Comparison of ENCODE assay signal across 11 cellular contexts in the genomic region with DNA sequence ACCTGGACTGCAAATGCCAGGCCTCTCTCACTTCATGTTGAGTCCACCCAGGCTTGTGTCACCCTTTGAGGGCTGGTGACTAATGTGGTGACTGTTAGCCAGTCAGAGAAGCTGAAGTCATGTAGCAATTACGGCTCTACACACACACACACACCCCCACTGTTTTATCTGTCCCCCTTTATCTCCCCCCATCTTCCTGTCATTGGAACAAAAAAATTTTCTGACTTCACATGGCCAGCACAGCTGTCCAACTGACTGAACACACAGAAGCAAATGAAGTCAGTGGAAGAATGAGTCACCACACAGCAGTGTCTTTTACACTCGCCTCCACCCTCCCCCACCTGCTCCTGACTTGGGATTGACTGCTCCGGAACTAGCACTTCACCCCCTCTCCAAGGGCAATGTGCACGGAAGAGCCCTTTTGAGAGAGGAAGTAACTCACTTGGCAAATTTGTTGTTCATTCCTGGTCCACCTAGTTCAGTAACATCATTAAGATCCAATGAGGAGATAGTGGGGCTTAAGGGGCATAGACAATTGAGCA.
DNase-seq lines count a peak whose midpoint lies in the region; ATAC-seq and TF ChIP-seq lines count a peak whose summit lies in the region.
"Had no signal": no experiment of that assay in that cellular context is flagged by ENCODE, and none has a peak within 500 bp of the region (broad histone marks: within the 10 kb centered on the region; RNA-seq: fewer than 3 reads in every experiment).

No MANE protein-coding gene starts in this region.

- peak; percentile 81 for DNase-seq in H4 (ENCODE audit: low spot score)
- peak; percentile 63 for DNase-seq in NOMO-1 treated with DMSO at 0.1 percent for 48 hours (lab: John Stamatoyannopoulos, UW; ENCODE audit: unreplicated experiment)
- DNase-seq in epithelial cell of proximal tubule (ENCODE audit: low read depth) = peak; percentile 63
- DNase-seq in osteocyte (ENCODE audit: extremely low spot score, unreplicated experiment) = no peak
- DNase-seq in stimulated activated naive CD8-positive, alpha-beta T cell treated with anti-CD3 and anti-CD28 coated beads, Interleukin-15, amount 100 ng/mL, for 72 hours = no peak
- no peak for DNase-seq in GM13977 (ENCODE audit: low spot score)
- no peak for DNase-seq in COR-L47 (lab: John Stamatoyannopoulos, UW)
- DNase-seq: NCI-H2081 had no signal

- TF ChIP-seq CTCF in epithelial cell of proximal tubule (conservative IDR thresholded peaks at IDR 0.05; ENCODE audit: low read depth, low read length) (no peak), osteocyte (IDR thresholded peaks at IDR 0.05) (no peak), GM13977 (IDR thresholded peaks at IDR 0.05; ENCODE audit: extremely low read depth, insufficient read depth, missing control alignments) (no peak)

- no peaks in the 10 kb centered on the region for H3K9me3 Mint-ChIP-seq in osteocyte (ENCODE audit: unreplicated experiment)
- no peaks in the 10 kb centered on the region for H3K9me3 Mint-ChIP-seq in stimulated activated naive CD8-positive, alpha-beta T cell treated with anti-CD3 and anti-CD28 coated beads, Interleukin-15, amount 100 ng/mL, for 72 hours
- H3K9me3 Mint-ChIP-seq: activated naive CD4-positive, alpha-beta T cell treated with anti-CD3 and anti-CD28 coated beads, Interleukin-2, amount 50 U/mL, for 72 hours; stimulated activated naive CD8-positive, alpha-beta T cell treated with anti-CD3 and anti-CD28 coated beads, Interleukin-15, Interleukin-2, amounts not matched to agents 100 ng/mL and 50 ng/mL, for 24 hours had no signal

- H3K4me3 Mint-ChIP-seq in osteocyte (ENCODE audit: unreplicated experiment) = no peak overlapping the region
- H3K4me3 Mint-ChIP-seq in stimulated activated naive CD8-positive, alpha-beta T cell treated with anti-CD3 and anti-CD28 coated beads, Interleukin-15, amount 100 ng/mL, for 72 hours = no peak overlapping the region
- H3K4me3 Mint-ChIP-seq: stimulated activated naive CD8-positive, alpha-beta T cell treated with anti-CD3 and anti-CD28 coated beads, Interleukin-15, Interleukin-2, amounts not matched to agents 100 ng/mL and 50 ng/mL, for 24 hours had no signal

- no peaks in the 10 kb centered on the region for H3K27me3 Mint-ChIP-seq in osteocyte (ENCODE audit: unreplicated experiment)
- peaks cover 29% of the 10 kb centered on the region for H3K27me3 Mint-ChIP-seq in stimulated activated naive CD8-positive, alpha-beta T cell treated with anti-CD3 and anti-CD28 coated beads, Interleukin-15, amount 100 ng/mL, for 72 hours

- in situ Hi-C loops in GM13977 (cut with MboI; ENCODE audit: low pct_unique_long_range_greater_than_20kb, low sequenced_read_pairs, unreplicated experiment) = no loop called here

- peaks cover 12% of the 10 kb centered on the region for H3K4me1 Mint-ChIP-seq in osteocyte (ENCODE audit: unreplicated experiment)
- no peaks in the 10 kb centered on the region for H3K4me1 Mint-ChIP-seq in stimulated activated naive CD8-positive, alpha-beta T cell treated with anti-CD3 and anti-CD28 coated beads, Interleukin-15, amount 100 ng/mL, for 72 hours

- H3K27ac Mint-ChIP-seq in osteocyte (ENCODE audit: unreplicated experiment) = peak overlapping the region; percentile 51
- no peak overlapping the region for H3K27ac Mint-ChIP-seq in stimulated activated naive CD8-positive, alpha-beta T cell treated with anti-CD3 and anti-CD28 coated beads, Interleukin-15, amount 100 ng/mL, for 72 hours
- H3K27ac Mint-ChIP-seq: activated naive CD4-positive, alpha-beta T cell treated with anti-CD3 and anti-CD28 coated beads, Interleukin-2, amount 50 U/mL, for 72 hours; stimulated activated naive CD8-positive, alpha-beta T cell treated with anti-CD3 and anti-CD28 coated beads, Interleukin-15, Interleukin-2, amounts not matched to agents 100 ng/mL and 50 ng/mL, for 24 hours had no signal

- H3K36me3 Mint-ChIP-seq in osteocyte (ENCODE audit: unreplicated experiment) = no peaks in the 10 kb centered on the region
- H3K36me3 Mint-ChIP-seq: activated naive CD4-positive, alpha-beta T cell treated with anti-CD3 and anti-CD28 coated beads, Interleukin-2, amount 50 U/mL, for 72 hours had no signal

- H3K4me3 ChIP-seq in epithelial cell of proximal tubule (ENCODE audit: low read depth, low read length) = no peak overlapping the region

- ATAC-seq in GM18867 (IDR thresholded peaks at IDR 0.05; ENCODE audit: unreplicated experiment) = no peak
- ATAC-seq in stimulated activated naive CD8-positive, alpha-beta T cell treated with anti-CD3 and anti-CD28 coated beads, Interleukin-15, amount 100 ng/mL, for 72 hours = no peak

Comparison
In these comparisons a context has a peak if more than half of its experiments do, and no peak if none do; other contexts are left out.
1. DNase-seq: peak in H4 (single experiment), NOMO-1 treated with DMSO at 0.1 percent for 48 hours (single experiment) and epithelial cell of proximal tubule (single experiment); none in osteocyte (single experiment), stimulated activated naive CD8-positive, alpha-beta T cell treated with anti-CD3 and anti-CD28 coated beads, Interleukin-15, amount 100 ng/mL, for 72 hours (0 of 2), GM13977 (single experiment) and COR-L47 (single experiment).